8 cellular contexts compared by ENCODE assay signal in genomic region chr4:185210102-185210981, GRCh38. TPM values are rescaled to one million over a fixed set of nuclear protein-coding genes. Genes with fewer than 3 reads are reported as not detected.
DNase-seq lines count a peak whose midpoint lies in the region; ATAC-seq and TF ChIP-seq lines count a peak whose summit lies in the region.

No MANE protein-coding gene starts in this region.

- no peaks in the 10 kb centered on the region for H3K27me3 Mint-ChIP-seq in CD4-positive, alpha-beta memory T cell
- no peaks in the 10 kb centered on the region for H3K27me3 Mint-ChIP-seq in activated B cell treated with CpG ODN at 0.5 μM for 24 hours

- no peaks in the 10 kb centered on the region for H3K9me3 ChIP-seq in CD4-positive, alpha-beta memory T cell (ENCODE audit: control insufficient read depth in 1 of 2, low read length in 2 of 2)

- peaks cover 33% of the 10 kb centered on the region for H3K4me1 ChIP-seq in CD4-positive, alpha-beta memory T cell (ENCODE audit: insufficient read depth, low read length)

- H3K4me1 Mint-ChIP-seq in CD4-positive, alpha-beta memory T cell = peaks cover 26 to 52% (median 41%) of the 10 kb centered on the region in 4 donors
- H3K4me1 Mint-ChIP-seq in activated B cell treated with CpG ODN at 0.5 μM for 24 hours = peaks cover 62% of the 10 kb centered on the region

- H3K27me3 ChIP-seq in CD4-positive, alpha-beta memory T cell (ENCODE audit: insufficient read depth, low read length) = no peaks in the 10 kb centered on the region

- POLR2A ChIA-PET in CD4-positive, alpha-beta memory T cell (lab: Charles Lee; ENCODE audit: partially characterized antibody) = interaction anchor here (0.6 to 3.2 kb wide), 19 partner anchors 8 to 476 kb away, joined by 3 to 35 read pairs (median 4); partner anchors contain the start of genes ANKRD37, CENPU, LRP2BP and SLC25A4
- POLR2A ChIA-PET in activated B cell treated with CpG ODN at 0.5 μM for 24 hours (lab: Charles Lee) = interaction anchor here (2.0 to 2.3 kb wide), 2 partner anchors 9 to 185 kb away, joined by 12 to 15 read pairs; partner anchors contain the start of genes ANKRD37 and LRP2BP

- intact Hi-C loops in CD4-positive, alpha-beta memory T cell (cut with micrococcal nuclease) = loop anchor here (1.0 kb wide), 1 partner anchor 41 kb away; no protein-coding TSS in a partner anchor
- intact Hi-C loops in activated B cell treated with CpG ODN at 0.5 μM for 24 hours (cut with micrococcal nuclease) = loop anchor here (2.0 to 10.0 kb wide), 6 partner anchors 37 to 943 kb away; partner anchors contain the start of genes CENPU and IRF2

- ATAC-seq in GM19455 (IDR thresholded peaks at IDR 0.05; ENCODE audit: unreplicated experiment) = peak; percentile 15
- ATAC-seq in activated B cell treated with CpG ODN at 0.5 μM for 24 hours (ENCODE audit: low read depth) = peak; percentile 14

- peak overlapping the region; percentile 84 to 94 (median 92) for H3K4me3 Mint-ChIP-seq in CD4-positive, alpha-beta memory T cell
- H3K4me3 Mint-ChIP-seq in activated B cell treated with CpG ODN at 0.5 μM for 24 hours = peak overlapping the region; percentile 95

- CTCF ChIA-PET in CD4-positive, alpha-beta memory T cell (lab: Charles Lee; ENCODE audit: partially characterized antibody) = interaction anchor here (1.2 to 1.4 kb wide), 2 partner anchors 26 to 27 kb away, joined by 3 read pairs; no protein-coding TSS in a partner anchor
- CTCF ChIA-PET in activated B cell treated with CpG ODN at 0.5 μM for 24 hours (lab: Charles Lee) = interaction anchor here (1.0 to 1.9 kb wide), 3 partner anchors 56 to 97 kb away, joined by 3 to 5 read pairs (median 4); no protein-coding TSS in a partner anchor

- peak; percentile 42 to 61 (median 54) for DNase-seq in CD4-positive, alpha-beta memory T cell
- DNase-seq in HK-2 (ENCODE audit: unreplicated experiment) (peak; percentile 66), activated B cell treated with CpG ODN at 0.5 μM for 24 hours (peak; percentile 59), kidney tubule cell (ENCODE audit: low spot score) (peak; percentile 62), AML-193 (lab: John Stamatoyannopoulos, UW) (no peak)
- DNase-seq in stimulated activated CD4-positive, alpha-beta T cell treated with anti-CD3 and anti-CD28 coated beads, Interleukin-15, amount 100 ng/mL, for 48 hours (ENCODE audit: low read depth in 2 of 2) = peak; percentile 21 to 26

- TF ChIP-seq CTCF in activated B cell treated with CpG ODN at 0.5 μM for 24 hours (IDR thresholded peaks at IDR 0.05) = no peak

- H3K36me3 Mint-ChIP-seq in CD4-positive, alpha-beta memory T cell = peaks cover 0 to 12% of the 10 kb centered on the region in 2 donors
- peaks cover 8% of the 10 kb centered on the region for H3K36me3 Mint-ChIP-seq in activated B cell treated with CpG ODN at 0.5 μM for 24 hours (ENCODE audit: low read depth)

- H3K36me3 ChIP-seq in CD4-positive, alpha-beta memory T cell (ENCODE audit: insufficient read depth, low read length) = no peaks in the 10 kb centered on the region

- H3K27ac ChIP-seq in CD4-positive, alpha-beta memory T cell (ENCODE audit: low read depth, low read length) = peak overlapping the region; percentile 44
- H3K27ac ChIP-seq in cingulate gyrus (ENCODE audit: low read depth, low read length) = peak overlapping the region; percentile 77

- peak overlapping the region; percentile 57 to 59 for H3K4me3 ChIP-seq in CD4-positive, alpha-beta memory T cell (ENCODE audit: low read length in 2 of 2)

- H3K27ac Mint-ChIP-seq in CD4-positive, alpha-beta memory T cell = peak overlapping the region; percentile 61 to 93 (median 86)
- H3K27ac Mint-ChIP-seq in activated B cell treated with CpG ODN at 0.5 μM for 24 hours = peak overlapping the region; percentile 94

- H3K9me3 Mint-ChIP-seq in CD4-positive, alpha-beta memory T cell = peaks cover 0 to 2% (median 0%) of the 10 kb centered on the region in 8 donors
- H3K9me3 Mint-ChIP-seq in activated B cell treated with CpG ODN at 0.5 μM for 24 hours = no peaks in the 10 kb centered on the region

RNA-seq across cellular contexts. Expression of gene SNX25, which starts 0.9 kb away (rescaled TPM):
- total RNA-seq in CD4-positive, alpha-beta memory T cell = 10 to 100 TPM; 23.0 to 24.5 TPM
- polyA plus RNA-seq in CD4-positive, alpha-beta memory T cell = 1 to 10 TPM; 3.5 to 8.4 TPM
- 53.1 and 53.7 TPM in 2 replicates for total RNA-seq in activated B cell treated with CpG ODN at 0.5 μM for 24 hours

RNA-seq across cellular contexts. Expression of gene CFAP97, which starts 6.5 kb away (rescaled TPM):
- 10 to 100 TPM; 41.6 to 41.9 TPM for total RNA-seq in CD4-positive, alpha-beta memory T cell
- polyA plus RNA-seq in CD4-positive, alpha-beta memory T cell = 100 to 1,000 TPM; 123 to 128 TPM
- total RNA-seq in activated B cell treated with CpG ODN at 0.5 μM for 24 hours = 42.6 and 44.1 TPM in 2 replicates

Comparison
In these comparisons a context has a peak if more than half of its experiments do, and no peak if none do; other contexts are left out.
1. DNase-seq: peak in CD4-positive, alpha-beta memory T cell (5 of 5), HK-2 (single experiment), activated B cell treated with CpG ODN at 0.5 μM for 24 hours (single experiment), kidney tubule cell (single experiment) and stimulated activated CD4-positive, alpha-beta T cell treated with anti-CD3 and anti-CD28 coated beads, Interleukin-15, amount 100 ng/mL, for 48 hours (2 of 2); none in AML-193 (0 of 2).